Comparison of ENCODE assay signal across 25 cellular contexts in genomic region chr7:41544241-41544640, GRCh38.
"Had no signal": no experiment of that assay in that cellular context is flagged by ENCODE, and none has a peak within 500 bp of the region (broad histone marks: within the 10 kb centered on the region; RNA-seq: fewer than 3 reads in every experiment).

No MANE protein-coding gene starts in this region.

- H3K4me3 ChIP-seq: cardiac muscle cell, hepatocyte, left ventricle myocardium inferior, neural progenitor cell, prostate gland, skin epidermis, thoracic aorta, upper lobe of left lung had no signal

- DNase-seq: activated B cell treated with CpG ODN at 0.5 μM for 24 hours; activated CD4-positive, alpha-beta T cell treated with anti-CD3 and anti-CD28 coated beads for 36 hours; activated CD4-positive, alpha-beta T cell treated with anti-CD3 and anti-CD28 coated beads, Interleukin-2, amount 50 U/mL, for 4 hours; activated CD8-positive, alpha-beta memory T cell treated with anti-CD3 and anti-CD28 coated beads for 24 hours; activated CD8-positive, alpha-beta memory T cell treated with anti-CD3 and anti-CD28 coated beads, Interleukin-2, amount 50 U/mL, for 4 hours; activated naive CD4-positive, alpha-beta T cell treated with Interleukin-2 at 50 U/mL for 16 hours; activated naive CD8-positive, alpha-beta T cell treated with anti-CD3 and anti-CD28 coated beads for 36 hours; activated T-cell treated with anti-CD3 and anti-CD28 coated beads, Interleukin-2, amount 50 U/mL, for 24 hours; amygdala; foreskin keratinocyte; glutamatergic neuron; immature natural killer cell; left ventricle myocardium inferior; mammary epithelial cell; naive thymus-derived CD8-positive, alpha-beta T cell; right cardiac atrium; stimulated activated CD4-positive, alpha-beta T cell treated with anti-CD3 and anti-CD28 coated beads, Interleukin-2, amount 100 ng/mL, for 24 hours; T1000; upper lobe of left lung had no signal
